In genomic region chr2:235541016-235541415, GRCh38 we compare ENCODE assay signal across 15 cellular contexts. TPM values are rescaled to one million over a fixed set of nuclear protein-coding genes. Genes with fewer than 3 reads are reported as not detected.
DNase-seq lines count a peak whose midpoint lies in the region; ATAC-seq and TF ChIP-seq lines count a peak whose summit lies in the region.
"Had no signal": no experiment of that assay in that cellular context is flagged by ENCODE, and none has a peak within 500 bp of the region (broad histone marks: within the 10 kb centered on the region; RNA-seq: fewer than 3 reads in every experiment).

No MANE protein-coding gene starts in this region.

- CTCF ChIA-PET in mammary epithelial cell (lab: Charles Lee; ENCODE audit: low non-redundant PET): no interaction called here

- no peak overlapping the region for H3K4me2 ChIP-seq in mammary epithelial cell (ENCODE audit: insufficient read depth, low read depth, low read length)
- H3K4me2 ChIP-seq: BLaER1, GM23338 had no signal

- no TSS peak for BruUV-seq in mammary epithelial cell (replicated peaks; lab: Mats Ljungman, UMichigan)

- no peaks in the 10 kb centered on the region for H3K9me3 ChIP-seq in mammary epithelial cell (replicated peaks; ENCODE audit: insufficient read depth, low read length)
- no peaks in the 10 kb centered on the region for H3K9me3 ChIP-seq in breast epithelium
- H3K9me3 ChIP-seq in transverse colon: no peaks in the 10 kb centered on the region
- H3K9me3 ChIP-seq: BLaER1 had no signal

- H3K79me2 ChIP-seq in mammary epithelial cell (ENCODE audit: insufficient read depth, low read length): peaks cover 85% of the 10 kb centered on the region

- DNase-seq in mammary epithelial cell (peak; percentile 8), breast epithelium (ENCODE audit: low spot score in 2 of 2) (no peak), NCI-H526 treated with DMSO at 0.1 percent for 48 hours (lab: John Stamatoyannopoulos, UW) (peak; percentile 36), epithelial cell of esophagus (ENCODE audit: low read depth) (peak; percentile 63), transverse colon (peak; percentile 26), mucosa of gallbladder (ENCODE audit: low spot score) (no peak)
- DNase-seq: CD8-positive, alpha-beta memory T cell; KG1; NCI-H1048; NCI-H446 treated with DMSO at 0.1 percent for 48 hours had no signal

- H4K20me1 ChIP-seq in mammary epithelial cell (ENCODE audit: insufficient read depth, low read length): no peaks in the 10 kb centered on the region

- dilution Hi-C loops in mammary epithelial cell (cut with HindIII; ENCODE audit: low sequenced_read_pairs): no loop called here

- no peaks in the 10 kb centered on the region for H3K27me3 ChIP-seq in mammary epithelial cell (ENCODE audit: insufficient read depth, low read length)
- H3K27me3 ChIP-seq in breast epithelium: no peaks in the 10 kb centered on the region
- H3K27me3 ChIP-seq in transverse colon: no peaks in the 10 kb centered on the region
- H3K27me3 ChIP-seq: BLaER1 had no signal

- no peak overlapping the region for H3K9ac ChIP-seq in mammary epithelial cell (ENCODE audit: insufficient read depth, low read length)
- H3K9ac ChIP-seq: BLaER1 had no signal

- TF ChIP-seq EP300 in transverse colon (IDR thresholded peaks at IDR 0.05; ENCODE audit: low read depth): no peak

- no peak for TF ChIP-seq CTCF in mammary epithelial cell (conservative IDR thresholded peaks at IDR 0.05 in 1 of 2, IDR thresholded peaks at IDR 0.05 in 1 of 2; ENCODE audit: extremely low read depth in 1 of 2, insufficient read depth in 1 of 2, low read depth in 1 of 2, low read length in 2 of 2)
- no peak for TF ChIP-seq CTCF in breast epithelium (IDR thresholded peaks at IDR 0.05)
- TF ChIP-seq CTCF in epithelial cell of esophagus (IDR thresholded peaks at IDR 0.05; ENCODE audit: insufficient read depth, low read depth, low read length, missing control alignments): no peak
- no peak for TF ChIP-seq CTCF in transverse colon (IDR thresholded peaks at IDR 0.05)

- TF ChIP-seq POLR2A in breast epithelium (IDR thresholded peaks at IDR 0.05): no peak
- no peak for TF ChIP-seq POLR2A in transverse colon (IDR thresholded peaks at IDR 0.05)

- H2AFZ ChIP-seq in mammary epithelial cell (ENCODE audit: low read depth, low read length): no peak overlapping the region
- H2AFZ ChIP-seq: GM23338 had no signal

- WGBS in mammary epithelial cell (ENCODE audit: low coverage, missing lambda C conversion rate): 65% methylated on average over 5 of the region's 5 CpGs
- 56% methylated on average over 4 to 5 of the region's 5 CpGs for WGBS in transverse colon (ENCODE audit: low coverage in 1 of 2), 2 donors

- H3K27ac ChIP-seq in mammary epithelial cell (ENCODE audit: insufficient read depth, low read depth, low read length) (no peak overlapping the region), breast epithelium (no peak overlapping the region), transverse colon (peak overlapping the region; percentile 73 to 84 (median 82))
- H3K27ac ChIP-seq: BLaER1 had no signal

- H3K36me3 ChIP-seq in mammary epithelial cell (ENCODE audit: insufficient read depth, low read length): no peaks in the 10 kb centered on the region
- H3K36me3 ChIP-seq in breast epithelium: no peaks in the 10 kb centered on the region
- no peaks in the 10 kb centered on the region for H3K36me3 ChIP-seq in transverse colon
- H3K36me3 ChIP-seq: BLaER1 had no signal

- ATAC-seq in HG03039 (IDR thresholded peaks at IDR 0.05; ENCODE audit: unreplicated experiment) (no peak), HG03432 (IDR thresholded peaks at IDR 0.05; ENCODE audit: unreplicated experiment) (no peak)
- ATAC-seq: GM23338, HCT116 had no signal

- in situ Hi-C loops in mammary epithelial cell (cut with MboI; ENCODE audit: low sequenced_read_pairs in 2 of 2) (no loop called here), transverse colon (cut with MboI; ENCODE audit: low pct_ligation_motif_present in 1 of 4, low pct_unique_long_range_greater_than_20kb in 1 of 4, low sequenced_read_pairs in 3 of 4) (no loop called here)

- H3K4me3 ChIP-seq in mammary epithelial cell (replicated peaks in 1 of 3; ENCODE audit: insufficient read depth in 1 of 3, low read depth in 2 of 3, low read length in 3 of 3) (no peak overlapping the region), breast epithelium (no peak overlapping the region), epithelial cell of esophagus (ENCODE audit: low read length) (no peak overlapping the region), transverse colon (no peak overlapping the region)
- H3K4me3 ChIP-seq: BLaER1, GM23338 had no signal

- intact Hi-C loops in mammary epithelial cell (cut with micrococcal nuclease): no loop called here
- intact Hi-C loops in breast epithelium (cut with DNase I; ENCODE audit: low total_unique reads): no loop called here
- intact Hi-C loops in transverse colon (cut with DNase I; ENCODE audit: low total_unique reads): no loop called here

- peaks cover 2% of the 10 kb centered on the region for H3K4me1 ChIP-seq in mammary epithelial cell (ENCODE audit: insufficient read depth, low read length)
- H3K4me1 ChIP-seq in breast epithelium: no peaks in the 10 kb centered on the region
- H3K4me1 ChIP-seq in transverse colon: peaks cover 9 to 58% (median 38%) of the 10 kb centered on the region in 4 donors

RNA-seq across cellular contexts. Expression of gene AGAP1, which starts 47.2 kb away (rescaled TPM):
- total RNA-seq in mammary epithelial cell: 10 to 100 TPM; 11.2 to 28.9 TPM
- polyA plus RNA-seq in mammary epithelial cell: 21.7 TPM
- polyA minus RNA-seq in mammary epithelial cell: 58.1 TPM
- total RNA-seq in breast epithelium: 10 to 100 TPM; 19.7 to 27.1 (median 25.9) TPM
- 10 to 100 TPM; 56.1 to 96.9 (median 71.2) TPM for total RNA-seq in transverse colon
- 44.7 TPM for total RNA-seq in mucosa of gallbladder

Comparison
In these comparisons a context has a peak if more than half of its experiments do, and no peak if none do; other contexts are left out.
1. DNase-seq: peak in mammary epithelial cell (single experiment), NCI-H526 treated with DMSO at 0.1 percent for 48 hours (single experiment), epithelial cell of esophagus (single experiment) and transverse colon (single experiment); none in breast epithelium (0 of 2) and mucosa of gallbladder (single experiment).
2. H3K27ac ChIP-seq: peak in transverse colon (4 of 4); none in mammary epithelial cell (single experiment) and breast epithelium (0 of 2).